7 cellular contexts compared by ENCODE assay signal in genomic region chr7:23261843-23262452, GRCh38. TPM values are rescaled to one million over a fixed set of nuclear protein-coding genes. Genes with fewer than 3 reads are reported as not detected.
DNase-seq lines count a peak whose midpoint lies in the region; ATAC-seq and TF ChIP-seq lines count a peak whose summit lies in the region.

No MANE protein-coding gene starts in this region.

- H3K4me1 ChIP-seq in breast epithelium: no peaks in the 10 kb centered on the region

- H3K27me3 ChIP-seq in breast epithelium: no peaks in the 10 kb centered on the region

- peak; percentile 86 for TF ChIP-seq CTCF in GM12872 (IDR thresholded peaks at IDR 0.05; ENCODE audit: insufficient read depth, low read depth, low read length)
- TF ChIP-seq CTCF in breast epithelium (IDR thresholded peaks at IDR 0.05): peak; percentile 39 to 59 (median 48)

- H3K36me3 ChIP-seq in breast epithelium: peaks cover 5% of the 10 kb centered on the region

- intact Hi-C loops in breast epithelium (cut with DNase I; ENCODE audit: low total_unique reads): no loop called here
- intact Hi-C loops in left colon (cut with DNase I, micrococcal nuclease): no loop called here

- peak; percentile 83 for ATAC-seq in HG02642 (IDR thresholded peaks at IDR 0.05; ENCODE audit: poor library complexity, unreplicated experiment)
- peak; percentile 68 for ATAC-seq in left colon

- no peak overlapping the region for H3K27ac ChIP-seq in breast epithelium

- H3K4me3 ChIP-seq in breast epithelium: no peak overlapping the region

- TF ChIP-seq POLR2A in breast epithelium (IDR thresholded peaks at IDR 0.05): no peak

- DNase-seq in NCI-H2107 (lab: John Stamatoyannopoulos, UW): peak; percentile 42
- peak; percentile 15 for DNase-seq in UCSD-AML1 (lab: John Stamatoyannopoulos, UW; ENCODE audit: unreplicated experiment)
- no peak for DNase-seq in breast epithelium (ENCODE audit: low spot score in 2 of 2)
- DNase-seq in left colon: peak in 1 of 2 donors; percentile 54
- DNase-seq in stimulated activated CD4-positive, alpha-beta T cell treated with anti-CD3 and anti-CD28 coated beads, TNF-alpha, amount 100 ng/mL, for 48 hours (ENCODE audit: low read depth in 3 of 3): peak; percentile 30 to 47 (median 31)

- no peaks in the 10 kb centered on the region for H3K9me3 ChIP-seq in breast epithelium

RNA-seq across cellular contexts. Expression of gene GPNMB, which starts 15.4 kb away (rescaled TPM):
- total RNA-seq in breast epithelium (100 to 1,000 TPM in 2 of 3 donors, 10 to 100 TPM in 1; 86.9 to 460 (median 335) TPM), left colon (10 to 100 TPM; 15.0 to 67.8 TPM)

RNA-seq across cellular contexts. Expression of gene MALSU1, which starts 37.2 kb away (rescaled TPM):
- total RNA-seq in breast epithelium (10 to 100 TPM; 40.3 to 48.4 (median 45.0) TPM), left colon (10 to 100 TPM; 32.3 to 35.1 TPM)

Comparison
In these comparisons a context has a peak if more than half of its experiments do, and no peak if none do; other contexts are left out.
1. DNase-seq: peak in NCI-H2107 (single experiment), UCSD-AML1 (single experiment) and stimulated activated CD4-positive, alpha-beta T cell treated with anti-CD3 and anti-CD28 coated beads, TNF-alpha, amount 100 ng/mL, for 48 hours (3 of 3); none in breast epithelium (0 of 2).